In the genomic region with DNA sequence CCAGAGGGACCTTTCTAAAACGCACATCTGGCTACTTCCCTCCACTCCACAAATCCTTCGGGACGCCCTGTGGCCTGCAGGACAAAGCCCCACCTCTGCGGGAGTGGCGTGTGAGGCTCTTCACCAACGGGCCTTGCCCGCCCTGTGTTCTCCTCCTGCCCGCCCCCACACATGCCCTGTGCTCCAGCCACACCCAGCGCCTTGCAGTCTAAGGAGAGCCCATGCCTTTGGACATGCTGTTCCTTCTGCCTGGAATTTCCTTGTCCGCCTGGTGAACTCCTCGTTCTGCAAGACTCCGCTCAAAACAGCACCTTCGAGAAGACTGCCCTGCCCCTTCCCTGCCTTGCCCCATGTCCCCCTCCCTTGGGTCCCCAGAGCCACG, we compare ENCODE assay signal across 11 cellular contexts. TPM values are rescaled to one million over a fixed set of nuclear protein-coding genes. Genes with fewer than 3 reads are reported as not detected.
DNase-seq lines count a peak whose midpoint lies in the region; ATAC-seq and TF ChIP-seq lines count a peak whose summit lies in the region.
"Had no signal": no experiment of that assay in that cellular context is flagged by ENCODE, and none has a peak within 500 bp of the region (broad histone marks: within the 10 kb centered on the region; RNA-seq: fewer than 3 reads in every experiment).

No MANE protein-coding gene starts in this region.

- DNase-seq in LHCN-M2 (ENCODE audit: low read depth) (peak; percentile 92), endothelial cell (ENCODE audit: low spot score) (no peak), cortex of kidney (lab: John Stamatoyannopoulos, UW) (no peak), DMS79 (lab: John Stamatoyannopoulos, UW) (no peak)
- DNase-seq: activated CD8-positive, alpha-beta memory T cell treated with anti-CD3 and anti-CD28 coated beads, Interleukin-2, amount 50 U/mL, for 48 hours; KG1; SHP77 treated with DMSO at 0.1 percent for 48 hours had no signal

- H3K27ac Mint-ChIP-seq in endothelial cell (ENCODE audit: unreplicated experiment) = peak overlapping the region; percentile 66

- no peaks in the 10 kb centered on the region for H3K9me3 Mint-ChIP-seq in endothelial cell (ENCODE audit: unreplicated experiment)

- H3K36me3 ChIP-seq in rectal smooth muscle tissue (ENCODE audit: control insufficient read depth, insufficient read depth, low read length) = peaks cover 77% of the 10 kb centered on the region

- no peaks in the 10 kb centered on the region for H3K4me1 ChIP-seq in rectal smooth muscle tissue (ENCODE audit: control insufficient read depth, insufficient read depth, low read length)
- H3K4me1 ChIP-seq: HAP-1, parathyroid adenoma had no signal

- H3K36me3 Mint-ChIP-seq in endothelial cell (ENCODE audit: low read depth, unreplicated experiment) = peaks cover 61% of the 10 kb centered on the region

- peaks cover 7% of the 10 kb centered on the region for H3K4me1 Mint-ChIP-seq in endothelial cell (ENCODE audit: unreplicated experiment)

- no peak for ATAC-seq in HG02852 (IDR thresholded peaks at IDR 0.05; ENCODE audit: unreplicated experiment)

- no peaks in the 10 kb centered on the region for H3K27me3 ChIP-seq in rectal smooth muscle tissue (ENCODE audit: control insufficient read depth, insufficient read depth, low read length)

- no peak overlapping the region for H3K27ac ChIP-seq in rectal smooth muscle tissue (ENCODE audit: low read depth, low read length)
- H3K27ac ChIP-seq: parathyroid adenoma had no signal

- peaks cover 11% of the 10 kb centered on the region for H3K27me3 Mint-ChIP-seq in endothelial cell (ENCODE audit: unreplicated experiment)

- H3K4me3 Mint-ChIP-seq in endothelial cell (ENCODE audit: unreplicated experiment) = peak overlapping the region; percentile 81

- TF ChIP-seq CTCF in endothelial cell (IDR thresholded peaks at IDR 0.05; ENCODE audit: unreplicated experiment) = no peak

- peak overlapping the region; percentile 10 for H3K9ac ChIP-seq in rectal smooth muscle tissue (ENCODE audit: low read length)
- H3K9ac ChIP-seq: parathyroid adenoma had no signal

- H3K4me3 ChIP-seq in rectal smooth muscle tissue (ENCODE audit: low read length) = no peak overlapping the region
- H3K4me3 ChIP-seq: HAP-1 had no signal

RNA-seq across cellular contexts. Expression of gene ELOB, which starts 7.4 kb away (rescaled TPM):
- 454 and 1,311 TPM in 2 replicates for total RNA-seq in LHCN-M2 (2014; rRNA removed)
- 933 TPM for polyA plus RNA-seq in LHCN-M2 (2012)
- 195 TPM for total RNA-seq in endothelial cell (ENCODE audit: unreplicated experiment)

RNA-seq across cellular contexts. Expression of gene SRRM2, which starts 17.2 kb away (rescaled TPM):
- total RNA-seq in LHCN-M2 (2014; rRNA removed) (66.8 and 84.7 TPM in 2 replicates), endothelial cell (ENCODE audit: unreplicated experiment) (456 TPM)
- polyA plus RNA-seq in LHCN-M2 (2012) = 206 TPM

RNA-seq across cellular contexts. Expression of gene PRSS33, which starts 17.7 kb away (rescaled TPM):
- not detected in 2 replicates for total RNA-seq in LHCN-M2 (2014; rRNA removed)
- polyA plus RNA-seq in LHCN-M2 (2012) = not detected
- total RNA-seq in endothelial cell (ENCODE audit: unreplicated experiment) = not detected

RNA-seq across cellular contexts. Expression of gene PRSS41, which starts 28.6 kb away (rescaled TPM):
- not detected in 2 replicates for total RNA-seq in LHCN-M2 (2014; rRNA removed)
- not detected for polyA plus RNA-seq in LHCN-M2 (2012)
- not detected for total RNA-seq in endothelial cell (ENCODE audit: unreplicated experiment)

RNA-seq across cellular contexts. Expression of gene PRSS21, which starts 47.4 kb away (rescaled TPM):
- total RNA-seq in LHCN-M2 (2014; rRNA removed) (not detected in 2 replicates), endothelial cell (ENCODE audit: unreplicated experiment) (not detected)
- not detected for polyA plus RNA-seq in LHCN-M2 (2012)
